ENCODE assay signal across 20 cellular contexts in the genomic region with DNA sequence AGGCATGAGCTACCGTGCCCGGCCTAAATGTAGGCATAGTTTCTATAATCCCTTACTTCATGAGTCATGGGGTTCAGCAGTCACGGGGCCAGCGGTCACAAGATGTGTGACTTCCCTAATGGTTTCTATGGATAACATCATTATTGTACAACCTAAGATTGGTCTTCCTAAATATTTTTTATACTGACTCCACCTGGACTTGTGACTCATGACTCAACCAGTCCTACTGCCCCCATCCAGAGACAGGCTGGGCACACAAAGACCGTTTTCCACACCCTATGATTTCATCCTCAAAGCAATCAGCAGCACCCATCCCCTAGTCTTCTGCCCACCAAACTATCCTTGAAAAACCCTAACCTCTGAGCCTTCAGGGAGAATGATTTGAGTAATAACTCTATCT. TPM values are rescaled to one million over a fixed set of nuclear protein-coding genes. Genes with fewer than 3 reads are reported as not detected.
DNase-seq lines count a peak whose midpoint lies in the region; ATAC-seq and TF ChIP-seq lines count a peak whose summit lies in the region.
"Had no signal": no experiment of that assay in that cellular context is flagged by ENCODE, and none has a peak within 500 bp of the region (broad histone marks: within the 10 kb centered on the region; RNA-seq: fewer than 3 reads in every experiment).

No MANE protein-coding gene starts in this region.

- intact Hi-C loops in activated CD4-positive, alpha-beta T cell treated with anti-CD3 and anti-CD28 coated beads, Interleukin-2, amount 10 ng/mL, durations not matched to agents 24 days and 14 days (cut with micrococcal nuclease): no loop called here

- POLR2A ChIA-PET in activated CD4-positive, alpha-beta T cell treated with anti-CD3 and anti-CD28 coated beads, Interleukin-2, amount 10 ng/mL, durations not matched to agents 7 days and 5 days (lab: Charles Lee): no interaction called here

- no peak overlapping the region for H3K27ac Mint-ChIP-seq in activated CD4-positive, alpha-beta T cell treated with anti-CD3 and anti-CD28 coated beads, Interleukin-2, amount 10 ng/mL, durations not matched to agents 24 days and 14 days
- H3K27ac Mint-ChIP-seq in activated CD4-positive, alpha-beta T cell treated with anti-CD3 and anti-CD28 coated beads, Interleukin-2, amount 10 ng/mL, durations not matched to agents 7 days and 5 days: no peak overlapping the region
- H3K27ac Mint-ChIP-seq: activated naive CD8-positive, alpha-beta T cell treated with anti-CD3 and anti-CD28 coated beads for 36 hours; mesothelial cell of epicardium had no signal

- ATAC-seq in HG03565 (IDR thresholded peaks at IDR 0.05; ENCODE audit: unreplicated experiment) (no peak), GM21786 (IDR thresholded peaks at IDR 0.05; ENCODE audit: unreplicated experiment) (no peak), GM18867 (IDR thresholded peaks at IDR 0.05; ENCODE audit: unreplicated experiment) (no peak)
- ATAC-seq: activated T-cell treated with anti-CD3 and anti-CD28 coated beads, Interleukin-2, amount 50 U/mL, for 4 hours had no signal

- no peaks in the 10 kb centered on the region for H3K27me3 Mint-ChIP-seq in activated CD4-positive, alpha-beta T cell treated with anti-CD3 and anti-CD28 coated beads, Interleukin-2, amount 10 ng/mL, durations not matched to agents 24 days and 14 days
- no peaks in the 10 kb centered on the region for H3K27me3 Mint-ChIP-seq in activated CD4-positive, alpha-beta T cell treated with anti-CD3 and anti-CD28 coated beads, Interleukin-2, amount 10 ng/mL, durations not matched to agents 7 days and 5 days
- H3K27me3 Mint-ChIP-seq: activated naive CD8-positive, alpha-beta T cell treated with anti-CD3 and anti-CD28 coated beads for 36 hours; CD4-positive, CD25-positive, alpha-beta regulatory T cell had no signal

- no peak for TF ChIP-seq CTCF in fibroblast of mammary gland (conservative IDR thresholded peaks at IDR 0.05; ENCODE audit: control insufficient read depth, insufficient read depth, low read depth, low read length)

- no peak overlapping the region for H3K4me3 ChIP-seq in fibroblast of mammary gland (ENCODE audit: control insufficient read depth, low read depth, low read length)
- H3K4me3 ChIP-seq: thyroid gland had no signal

- CTCF ChIA-PET in activated CD4-positive, alpha-beta T cell treated with anti-CD3 and anti-CD28 coated beads, Interleukin-2, amount 10 ng/mL, durations not matched to agents 7 days and 5 days (lab: Charles Lee): interaction anchor here (0.9 kb wide), 1 partner anchor 14 kb away, joined by 3 read pairs; no protein-coding TSS in a partner anchor

- H3K9me3 Mint-ChIP-seq in activated CD4-positive, alpha-beta T cell treated with anti-CD3 and anti-CD28 coated beads, Interleukin-2, amount 10 ng/mL, durations not matched to agents 24 days and 14 days: peaks cover 28% of the 10 kb centered on the region
- peaks cover 38% of the 10 kb centered on the region for H3K9me3 Mint-ChIP-seq in activated CD4-positive, alpha-beta T cell treated with anti-CD3 and anti-CD28 coated beads, Interleukin-2, amount 10 ng/mL, durations not matched to agents 7 days and 5 days
- H3K9me3 Mint-ChIP-seq: immature natural killer cell had no signal

- H3K4me1 Mint-ChIP-seq in activated CD4-positive, alpha-beta T cell treated with anti-CD3 and anti-CD28 coated beads, Interleukin-2, amount 10 ng/mL, durations not matched to agents 24 days and 14 days: peaks cover 3% of the 10 kb centered on the region
- no peaks in the 10 kb centered on the region for H3K4me1 Mint-ChIP-seq in activated CD4-positive, alpha-beta T cell treated with anti-CD3 and anti-CD28 coated beads, Interleukin-2, amount 10 ng/mL, durations not matched to agents 7 days and 5 days
- H3K4me1 Mint-ChIP-seq: mesothelial cell of epicardium had no signal

- in situ Hi-C loops in SK-MEL-5 (cut with HindIII; ENCODE audit: low pct_unique_long_range_greater_than_20kb, low sequenced_read_pairs): no loop called here

- H3K36me3 Mint-ChIP-seq in activated CD4-positive, alpha-beta T cell treated with anti-CD3 and anti-CD28 coated beads, Interleukin-2, amount 10 ng/mL, durations not matched to agents 24 days and 14 days (ENCODE audit: low read depth): peaks cover 48% of the 10 kb centered on the region
- peaks cover 41% of the 10 kb centered on the region for H3K36me3 Mint-ChIP-seq in activated CD4-positive, alpha-beta T cell treated with anti-CD3 and anti-CD28 coated beads, Interleukin-2, amount 10 ng/mL, durations not matched to agents 7 days and 5 days (ENCODE audit: low read depth)
- H3K36me3 Mint-ChIP-seq: immature natural killer cell had no signal

- H3K4me3 Mint-ChIP-seq in activated CD4-positive, alpha-beta T cell treated with anti-CD3 and anti-CD28 coated beads, Interleukin-2, amount 10 ng/mL, durations not matched to agents 24 days and 14 days: no peak overlapping the region
- H3K4me3 Mint-ChIP-seq in activated CD4-positive, alpha-beta T cell treated with anti-CD3 and anti-CD28 coated beads, Interleukin-2, amount 10 ng/mL, durations not matched to agents 7 days and 5 days: no peak overlapping the region
- H3K4me3 Mint-ChIP-seq: activated naive CD8-positive, alpha-beta T cell treated with anti-CD3 and anti-CD28 coated beads for 36 hours; activated T-cell treated with anti-CD3 and anti-CD28 coated beads, Interleukin-2, amount 50 U/mL, for 4 hours; CD4-positive, CD25-positive, alpha-beta regulatory T cell; immature natural killer cell; mesothelial cell of epicardium had no signal

- peak; percentile 32 for DNase-seq in activated CD4-positive, alpha-beta T cell treated with anti-CD3 and anti-CD28 coated beads, Interleukin-2, amount 10 ng/mL, durations not matched to agents 24 days and 14 days
- DNase-seq in activated CD4-positive, alpha-beta T cell treated with anti-CD3 and anti-CD28 coated beads, Interleukin-2, amount 10 ng/mL, durations not matched to agents 7 days and 5 days: no peak
- peak; percentile 98 for DNase-seq in SK-MEL-5 (ENCODE audit: low read depth, low spot score)
- peak; percentile 47 for DNase-seq in fibroblast of mammary gland (ENCODE audit: low read depth)
- no peak for DNase-seq in HUDEP-2 (lab: John Stamatoyannopoulos, UW; ENCODE audit: unreplicated experiment in 76 of 76)
- DNase-seq: 8988T; activated naive CD8-positive, alpha-beta T cell treated with anti-CD3 and anti-CD28 coated beads for 36 hours; activated T-cell treated with anti-CD3 and anti-CD28 coated beads, Interleukin-2, amount 50 U/mL, for 4 hours; CD4-positive, CD25-positive, alpha-beta regulatory T cell; H7; immature natural killer cell; KG1; NCI-H1417 treated with DMSO at 0.1 percent for 48 hours; NCI-H2227 treated with DMSO at 0.1 percent for 48 hours; stimulated activated CD4-positive, alpha-beta T cell treated with anti-CD3 and anti-CD28 coated beads, Interleukin-4, amount 100 ng/mL, for 4 hours; thyroid gland had no signal

RNA-seq across cellular contexts. Expression of a gene that starts 15.9 kb away (rescaled TPM):
- total RNA-seq in activated CD4-positive, alpha-beta T cell treated with anti-CD3 and anti-CD28 coated beads, Interleukin-2, amount 10 ng/mL, durations not matched to agents 24 days and 14 days: 37.2 and 42.3 TPM in 2 replicates
- 10 to 100 TPM; 19.5 to 19.6 TPM for total RNA-seq in activated CD4-positive, alpha-beta T cell treated with anti-CD3 and anti-CD28 coated beads, Interleukin-2, amount 10 ng/mL, durations not matched to agents 7 days and 5 days
- total RNA-seq in SK-MEL-5 (2014; rRNA removed; shearing (Covaris generic)): 124 and 142 TPM in 2 replicates
- 102 and 122 TPM in 2 replicates for polyA plus RNA-seq in SK-MEL-5 (2015; cell fraction: cytosol; rRNA removed)
- polyA plus RNA-seq in SK-MEL-5 (2015; cell fraction: nucleus; rRNA removed): 42.9 and 50.5 TPM in 2 replicates

RNA-seq across cellular contexts. Expression of a gene that starts 16.0 kb away (rescaled TPM):
- 57.8 and 65.9 TPM in 2 replicates for total RNA-seq in activated CD4-positive, alpha-beta T cell treated with anti-CD3 and anti-CD28 coated beads, Interleukin-2, amount 10 ng/mL, durations not matched to agents 24 days and 14 days
- 10 to 100 TPM; 34.0 to 35.3 TPM for total RNA-seq in activated CD4-positive, alpha-beta T cell treated with anti-CD3 and anti-CD28 coated beads, Interleukin-2, amount 10 ng/mL, durations not matched to agents 7 days and 5 days
- 80.9 and 90.1 TPM in 2 replicates for total RNA-seq in SK-MEL-5 (2014; rRNA removed; shearing (Covaris generic))
- 53.4 and 75.7 TPM in 2 replicates for polyA plus RNA-seq in SK-MEL-5 (2015; cell fraction: cytosol; rRNA removed)
- polyA plus RNA-seq in SK-MEL-5 (2015; cell fraction: nucleus; rRNA removed): 149 TPM in 2 replicates

Comparison
In these comparisons a context has a peak if more than half of its experiments do, and no peak if none do; other contexts are left out.
1. DNase-seq: peak in activated CD4-positive, alpha-beta T cell treated with anti-CD3 and anti-CD28 coated beads, Interleukin-2, amount 10 ng/mL, durations not matched to agents 24 days and 14 days (single experiment), SK-MEL-5 (single experiment) and fibroblast of mammary gland (single experiment); none in activated CD4-positive, alpha-beta T cell treated with anti-CD3 and anti-CD28 coated beads, Interleukin-2, amount 10 ng/mL, durations not matched to agents 7 days and 5 days (single experiment) and HUDEP-2 (0 of 76).